13 cellular contexts compared by ENCODE assay signal in genomic region chr10:5599613-5600520, GRCh38.
"Had no signal": no experiment of that assay in that cellular context is flagged by ENCODE, and none has a peak within 500 bp of the region (broad histone marks: within the 10 kb centered on the region; RNA-seq: fewer than 3 reads in every experiment).

No MANE protein-coding gene starts in this region.

- H3K4me1 ChIP-seq: prostate gland, sigmoid colon, upper lobe of right lung had no signal

- H3K27ac ChIP-seq: prostate gland, upper lobe of right lung had no signal

- H3K9me3 ChIP-seq: prostate gland, sigmoid colon, upper lobe of right lung had no signal

- H3K27me3 ChIP-seq: sigmoid colon, upper lobe of right lung had no signal

- H3K4me3 ChIP-seq: prostate gland, sigmoid colon, upper lobe of right lung had no signal

- H3K36me3 ChIP-seq: prostate gland, sigmoid colon, upper lobe of right lung had no signal

- DNase-seq: activated B cell treated with CpG ODN at 0.5 μM for 24 hours; activated CD4-positive, alpha-beta T cell treated with anti-CD3 and anti-CD28 coated beads, Interleukin-2, amount 50 U/mL, for 1 hour; activated naive CD4-positive, alpha-beta T cell treated with anti-CD3 and anti-CD28 coated beads, Interleukin-2, amount 10 ng/mL, durations not matched to agents 7 days and 5 days; activated T-cell treated with anti-CD3 and anti-CD28 coated beads for 4 hours; dermis blood vessel endothelial cell; hippocampal formation; left cardiac atrium; natural killer cell; sigmoid colon; stimulated activated CD4-positive, alpha-beta T cell treated with anti-CD3 and anti-CD28 coated beads, Interleukin-12 subunit alpha, Interleukin-12 subunit beta, amount 100 ng/mL, for 4 hours; stimulated activated naive CD4-positive, alpha-beta T cell; upper lobe of right lung had no signal

- ATAC-seq: left cardiac atrium, natural killer cell, upper lobe of right lung had no signal
